In the genomic region with DNA sequence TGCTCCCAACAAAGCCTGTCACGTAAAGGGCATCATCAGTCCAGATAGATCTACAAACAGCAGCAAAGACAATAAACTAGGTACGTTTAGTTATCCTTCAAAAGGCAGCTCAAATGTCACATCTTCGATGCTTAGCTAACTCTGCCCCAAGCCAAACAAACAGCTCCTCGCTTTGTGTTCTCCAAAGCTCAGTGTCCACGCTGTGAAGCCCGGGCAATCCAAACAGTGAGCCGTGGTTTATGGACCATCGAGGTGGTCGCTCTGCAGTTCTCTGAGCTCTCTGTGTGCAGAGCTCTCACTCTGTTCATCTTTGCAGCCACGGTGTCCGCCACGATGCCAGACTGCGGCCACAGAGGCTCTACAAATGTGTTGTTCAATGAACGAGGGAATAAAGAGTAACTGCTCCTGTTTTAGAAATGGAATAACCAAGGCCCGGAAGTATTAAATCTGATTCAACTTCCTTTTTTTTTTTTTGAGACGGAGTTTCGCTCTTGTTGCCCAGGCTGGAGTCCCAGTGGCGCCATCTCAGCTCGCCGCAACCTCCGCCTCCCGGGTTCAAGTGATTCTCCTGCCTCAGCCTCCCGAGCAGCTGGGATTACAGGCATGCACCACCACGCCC, we compare ENCODE assay signal across 2 cellular contexts.
TF ChIP-seq lines count a peak whose summit lies in the region.

No MANE protein-coding gene starts in this region.

TF ChIP-seq in HepG2, 621 proteins besides CTCF, POLR2A, EP300 and RAD21 (continued from another document):
- TF ChIP-seq, protein P1, sequence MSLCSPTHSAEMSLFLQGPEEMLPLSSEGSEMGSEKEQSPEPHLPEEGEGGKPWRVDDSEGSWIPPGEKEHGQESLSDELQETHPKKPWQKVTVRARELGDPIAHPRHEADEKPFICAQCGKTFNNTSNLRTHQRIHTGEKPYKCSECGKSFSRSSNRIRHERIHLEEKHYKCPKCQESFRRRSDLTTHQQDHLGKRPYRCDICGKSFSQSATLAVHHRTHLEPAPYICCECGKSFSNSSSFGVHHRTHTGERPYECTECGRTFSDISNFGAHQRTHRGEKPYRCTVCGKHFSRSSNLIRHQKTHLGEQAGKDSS (CRISPR knock-in tag; IDR thresholded peaks at IDR 0.05; ENCODE audit: borderline replicate concordance, low read depth) = no peak
- TF ChIP-seq HNRNPLL (IDR thresholded peaks at IDR 0.05; ENCODE audit: low read depth, low read length, poor library complexity, severe bottlenecking) (no peak), IKZF1 (IDR thresholded peaks at IDR 0.05) (no peak), FOXA1 (IDR thresholded peaks at IDR 0.05) (no peak), FOXA1 (CRISPR knock-in tag; IDR thresholded peaks at IDR 0.05) (no peak), GZF1 (CRISPR knock-in tag; IDR thresholded peaks at IDR 0.05) (no peak), ZNF567 (CRISPR knock-in tag; IDR thresholded peaks at IDR 0.05; ENCODE audit: borderline replicate concordance) (no peak), SAP130 (CRISPR knock-in tag; IDR thresholded peaks at IDR 0.05; ENCODE audit: low read depth) (no peak), GABPA (IDR thresholded peaks at IDR 0.05; ENCODE audit: low read depth, low read length) (no peak), GABPA (CRISPR knock-in tag; IDR thresholded peaks at IDR 0.05; ENCODE audit: low read depth) (no peak), ZNF253 (CRISPR knock-in tag; IDR thresholded peaks at IDR 0.05; ENCODE audit: borderline replicate concordance) (no peak)
- TF ChIP-seq, protein P2, sequence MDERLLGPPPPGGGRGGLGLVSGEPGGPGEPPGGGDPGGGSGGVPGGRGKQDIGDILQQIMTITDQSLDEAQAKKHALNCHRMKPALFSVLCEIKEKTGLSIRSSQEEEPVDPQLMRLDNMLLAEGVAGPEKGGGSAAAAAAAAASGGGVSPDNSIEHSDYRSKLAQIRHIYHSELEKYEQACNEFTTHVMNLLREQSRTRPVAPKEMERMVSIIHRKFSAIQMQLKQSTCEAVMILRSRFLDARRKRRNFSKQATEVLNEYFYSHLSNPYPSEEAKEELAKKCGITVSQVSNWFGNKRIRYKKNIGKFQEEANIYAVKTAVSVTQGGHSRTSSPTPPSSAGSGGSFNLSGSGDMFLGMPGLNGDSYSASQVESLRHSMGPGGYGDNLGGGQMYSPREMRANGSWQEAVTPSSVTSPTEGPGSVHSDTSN (CRISPR knock-in tag; IDR thresholded peaks at IDR 0.05) = no peak
- TF ChIP-seq, protein P3, sequence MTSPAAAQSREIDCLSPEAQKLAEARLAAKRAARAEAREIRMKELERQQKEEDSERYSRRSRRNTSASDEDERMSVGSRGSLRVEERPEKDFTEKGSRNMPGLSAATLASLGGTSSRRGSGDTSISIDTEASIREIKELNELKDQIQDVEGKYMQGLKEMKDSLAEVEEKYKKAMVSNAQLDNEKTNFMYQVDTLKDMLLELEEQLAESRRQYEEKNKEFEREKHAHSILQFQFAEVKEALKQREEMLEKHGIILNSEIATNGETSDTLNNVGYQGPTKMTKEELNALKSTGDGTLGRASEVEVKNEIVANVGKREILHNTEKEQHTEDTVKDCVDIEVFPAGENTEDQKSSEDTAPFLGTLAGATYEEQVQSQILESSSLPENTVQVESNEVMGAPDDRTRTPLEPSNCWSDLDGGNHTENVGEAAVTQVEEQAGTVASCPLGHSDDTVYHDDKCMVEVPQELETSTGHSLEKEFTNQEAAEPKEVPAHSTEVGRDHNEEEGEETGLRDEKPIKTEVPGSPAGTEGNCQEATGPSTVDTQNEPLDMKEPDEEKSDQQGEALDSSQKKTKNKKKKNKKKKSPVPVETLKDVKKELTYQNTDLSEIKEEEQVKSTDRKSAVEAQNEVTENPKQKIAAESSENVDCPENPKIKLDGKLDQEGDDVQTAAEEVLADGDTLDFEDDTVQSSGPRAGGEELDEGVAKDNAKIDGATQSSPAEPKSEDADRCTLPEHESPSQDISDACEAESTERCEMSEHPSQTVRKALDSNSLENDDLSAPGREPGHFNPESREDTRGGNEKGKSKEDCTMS (CRISPR knock-in tag; conservative IDR thresholded peaks at IDR 0.05) = no peak

TF ChIP-seq in K562, 482 proteins besides CTCF, POLR2A, EP300 and RAD21 (continued from another document):
- TF ChIP-seq, protein P4, sequence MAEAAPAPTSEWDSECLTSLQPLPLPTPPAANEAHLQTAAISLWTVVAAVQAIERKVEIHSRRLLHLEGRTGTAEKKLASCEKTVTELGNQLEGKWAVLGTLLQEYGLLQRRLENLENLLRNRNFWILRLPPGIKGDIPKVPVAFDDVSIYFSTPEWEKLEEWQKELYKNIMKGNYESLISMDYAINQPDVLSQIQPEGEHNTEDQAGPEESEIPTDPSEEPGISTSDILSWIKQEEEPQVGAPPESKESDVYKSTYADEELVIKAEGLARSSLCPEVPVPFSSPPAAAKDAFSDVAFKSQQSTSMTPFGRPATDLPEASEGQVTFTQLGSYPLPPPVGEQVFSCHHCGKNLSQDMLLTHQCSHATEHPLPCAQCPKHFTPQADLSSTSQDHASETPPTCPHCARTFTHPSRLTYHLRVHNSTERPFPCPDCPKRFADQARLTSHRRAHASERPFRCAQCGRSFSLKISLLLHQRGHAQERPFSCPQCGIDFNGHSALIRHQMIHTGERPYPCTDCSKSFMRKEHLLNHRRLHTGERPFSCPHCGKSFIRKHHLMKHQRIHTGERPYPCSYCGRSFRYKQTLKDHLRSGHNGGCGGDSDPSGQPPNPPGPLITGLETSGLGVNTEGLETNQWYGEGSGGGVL (CRISPR knock-in tag; IDR thresholded peaks at IDR 0.05) = no peak
- TF ChIP-seq, protein P5, sequence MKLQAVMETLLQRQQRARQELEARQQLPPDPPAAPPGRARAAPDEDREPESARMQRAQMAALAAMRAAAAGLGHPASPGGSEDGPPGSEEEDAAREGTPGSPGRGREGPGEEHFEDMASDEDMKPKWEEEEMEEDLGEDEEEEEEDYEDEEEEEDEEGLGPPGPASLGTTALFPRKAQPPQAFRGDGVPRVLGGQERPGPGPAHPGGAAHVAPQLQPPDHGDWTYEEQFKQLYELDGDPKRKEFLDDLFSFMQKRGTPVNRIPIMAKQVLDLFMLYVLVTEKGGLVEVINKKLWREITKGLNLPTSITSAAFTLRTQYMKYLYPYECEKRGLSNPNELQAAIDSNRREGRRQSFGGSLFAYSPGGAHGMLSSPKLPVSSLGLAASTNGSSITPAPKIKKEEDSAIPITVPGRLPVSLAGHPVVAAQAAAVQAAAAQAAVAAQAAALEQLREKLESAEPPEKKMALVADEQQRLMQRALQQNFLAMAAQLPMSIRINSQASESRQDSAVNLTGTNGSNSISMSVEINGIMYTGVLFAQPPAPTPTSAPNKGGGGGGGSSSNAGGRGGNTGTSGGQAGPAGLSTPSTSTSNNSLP (IDR thresholded peaks at IDR 0.05; ENCODE audit: borderline replicate concordance, low read depth, low read length) = no peak
- TF ChIP-seq, protein P6, sequence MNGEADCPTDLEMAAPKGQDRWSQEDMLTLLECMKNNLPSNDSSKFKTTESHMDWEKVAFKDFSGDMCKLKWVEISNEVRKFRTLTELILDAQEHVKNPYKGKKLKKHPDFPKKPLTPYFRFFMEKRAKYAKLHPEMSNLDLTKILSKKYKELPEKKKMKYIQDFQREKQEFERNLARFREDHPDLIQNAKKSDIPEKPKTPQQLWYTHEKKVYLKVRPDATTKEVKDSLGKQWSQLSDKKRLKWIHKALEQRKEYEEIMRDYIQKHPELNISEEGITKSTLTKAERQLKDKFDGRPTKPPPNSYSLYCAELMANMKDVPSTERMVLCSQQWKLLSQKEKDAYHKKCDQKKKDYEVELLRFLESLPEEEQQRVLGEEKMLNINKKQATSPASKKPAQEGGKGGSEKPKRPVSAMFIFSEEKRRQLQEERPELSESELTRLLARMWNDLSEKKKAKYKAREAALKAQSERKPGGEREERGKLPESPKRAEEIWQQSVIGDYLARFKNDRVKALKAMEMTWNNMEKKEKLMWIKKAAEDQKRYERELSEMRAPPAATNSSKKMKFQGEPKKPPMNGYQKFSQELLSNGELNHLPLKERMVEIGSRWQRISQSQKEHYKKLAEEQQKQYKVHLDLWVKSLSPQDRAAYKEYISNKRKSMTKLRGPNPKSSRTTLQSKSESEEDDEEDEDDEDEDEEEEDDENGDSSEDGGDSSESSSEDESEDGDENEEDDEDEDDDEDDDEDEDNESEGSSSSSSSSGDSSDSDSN (IDR thresholded peaks at IDR 0.05; ENCODE audit: borderline replicate concordance in 1 of 2, low read depth in 2 of 2, low read length in 2 of 2) = no peak
- TF ChIP-seq LEF1 (IDR thresholded peaks at IDR 0.05) = no peak
- TF ChIP-seq MCM3 (IDR thresholded peaks at IDR 0.05) = no peak
